ENCODE assay signal across 25 cellular contexts in genomic region chr6:159470400-159470799, GRCh38.
"Had no signal": no experiment of that assay in that cellular context is flagged by ENCODE, and none has a peak within 500 bp of the region (broad histone marks: within the 10 kb centered on the region; RNA-seq: fewer than 3 reads in every experiment).

No MANE protein-coding gene starts in this region.

- H3K79me2 ChIP-seq: parathyroid adenoma had no signal

- H3K4me3 ChIP-seq: neural progenitor cell, ovary, psoas muscle, skin epidermis, smooth muscle cell, stomach, thoracic aorta, tibial artery, transverse colon, upper lobe of right lung, uterus had no signal

- H3K36me3 ChIP-seq: neural progenitor cell, ovary, stomach, thoracic aorta, tibial artery, transverse colon, upper lobe of right lung, uterus had no signal

- ATAC-seq: naive thymus-derived CD4-positive, alpha-beta T cell; natural killer cell; psoas muscle; right cardiac atrium; sciatic nerve; stimulated activated effector memory CD8-positive, alpha-beta T cell treated with anti-CD3 and anti-CD28 coated beads, Interleukin-12 subunit alpha, Interleukin-12 subunit beta, amount 100 ng/mL, for 72 hours; stimulated activated naive B cell treated with anti-CD40 and anti-IgM and Interleukin-4, amounts not matched to agents 10 μg/mL and 1 μg/mL and 100 μg/mL, for 72 hours; upper lobe of right lung had no signal

- H3K9me3 ChIP-seq: ovary, psoas muscle, thoracic aorta, tibial artery, transverse colon, upper lobe of right lung, uterus had no signal

- H3K4me2 ChIP-seq: neural progenitor cell, smooth muscle cell had no signal

- H3K9ac ChIP-seq: neural progenitor cell, parathyroid adenoma had no signal

- H3K27me3 ChIP-seq: neural progenitor cell, ovary, stomach, tibial artery, transverse colon, upper lobe of right lung, uterus had no signal

- H3K4me1 ChIP-seq: neural progenitor cell, parathyroid adenoma, psoas muscle, stomach, tibial artery, transverse colon, upper lobe of right lung, uterus had no signal

- H3K27ac ChIP-seq: neural progenitor cell, ovary, parathyroid adenoma, psoas muscle, skin epidermis, stomach, thoracic aorta, tibial artery, transverse colon, upper lobe of right lung, uterus had no signal

- H2AFZ ChIP-seq: neural progenitor cell, parathyroid adenoma had no signal

- DNase-seq: naive thymus-derived CD4-positive, alpha-beta T cell; natural killer cell; occipital lobe; ovary; posterior cingulate gyrus; psoas muscle; right cardiac atrium; stimulated activated CD4-positive, alpha-beta T cell treated with anti-CD3 and anti-CD28 coated beads, Interleukin-15, amount 100 ng/mL, for 24 hours; stimulated activated CD4-positive, alpha-beta T cell treated with anti-CD3 and anti-CD28 coated beads, Interleukin-2, amount 100 ng/mL, for 24 hours; stimulated activated CD4-positive, alpha-beta T cell treated with anti-CD3 and anti-CD28 coated beads, Interleukin-2, amount 100 ng/mL, for 48 hours; stimulated activated CD4-positive, alpha-beta T cell treated with anti-CD3 and anti-CD28 coated beads, Interleukin-4, amount 100 ng/mL, for 24 hours; stimulated activated naive B cell treated with anti-CD40 and anti-IgM and Interleukin-4, amounts not matched to agents 10 μg/mL and 1 μg/mL and 100 μg/mL, for 72 hours; stimulated activated naive CD4-positive, alpha-beta T cell treated with Interleukin-2 at 50 U/mL for 16 hours; stomach; tibial artery; transverse colon; upper lobe of right lung; uterus had no signal
